ENCODE assay signal across 1 cellular context in the genomic region with DNA sequence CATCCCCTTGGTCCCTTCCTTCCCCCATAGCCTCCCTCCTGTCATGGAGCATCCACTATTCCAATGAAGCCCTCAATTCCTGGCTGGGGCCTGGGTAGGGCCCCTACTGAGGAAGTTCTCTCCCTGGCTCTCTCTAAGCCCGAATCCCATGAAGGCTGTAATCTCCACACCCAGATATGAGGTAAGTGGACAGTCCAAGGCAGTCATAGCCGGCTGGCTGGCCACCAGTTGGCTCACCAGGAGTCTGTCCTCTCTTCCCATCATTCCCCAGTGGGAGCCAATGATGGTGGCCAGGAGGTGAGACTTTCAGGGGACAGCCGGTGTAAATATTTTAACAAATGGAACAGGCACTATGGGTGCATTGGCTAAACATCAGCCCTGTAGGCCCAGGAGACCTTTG.
TF ChIP-seq lines count a peak whose summit lies in the region.

No MANE protein-coding gene starts in this region.

TF ChIP-seq in K562, 482 proteins besides CTCF, POLR2A, EP300 and RAD21:
- TF ChIP-seq MTA2 (IDR thresholded peaks at IDR 0.05; ENCODE audit: low read depth) (no peak), GABPA (tag; conservative IDR thresholded peaks at IDR 0.05; ENCODE audit: low read depth) (no peak), NFRKB (IDR thresholded peaks at IDR 0.05; ENCODE audit: low read depth) (no peak)
TF ChIP-seq in K562: peak in this region for 0.
